Comparison of ENCODE assay signal across 1 cellular context in the genomic region with DNA sequence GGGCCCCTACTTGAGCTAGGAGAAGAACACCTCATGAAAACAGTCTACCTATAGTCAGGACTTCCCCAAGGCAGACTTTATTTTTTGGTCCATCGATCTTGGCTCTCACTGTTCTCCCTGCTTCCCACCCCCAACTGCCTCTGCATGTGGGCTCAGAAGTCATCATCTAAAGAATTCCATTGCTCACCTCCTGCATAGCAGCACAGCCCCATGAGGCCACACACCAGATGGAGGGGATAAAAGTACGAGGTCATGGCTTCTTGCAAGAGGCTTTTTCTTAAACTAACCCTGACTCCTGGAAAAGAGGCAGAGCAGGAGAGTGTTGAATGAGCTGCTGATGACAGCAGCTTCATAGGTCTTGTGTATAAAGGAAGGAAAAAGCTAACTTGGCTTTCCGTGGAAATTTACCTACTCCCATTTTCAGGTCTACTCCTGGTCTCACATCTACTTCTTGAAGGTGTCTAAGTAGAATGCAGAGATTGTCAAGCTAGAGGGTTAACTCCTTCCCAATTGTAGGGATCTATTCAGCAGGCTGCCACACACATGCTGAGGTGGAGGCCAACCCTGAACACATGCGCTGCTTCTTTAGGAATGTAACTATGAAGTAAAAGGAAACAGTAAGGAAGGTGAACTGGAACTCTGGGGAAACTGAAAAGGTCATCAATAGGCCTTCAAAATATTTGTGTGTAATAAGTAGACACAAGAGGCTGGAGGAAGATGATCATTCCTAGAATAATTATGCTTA.
TF ChIP-seq lines count a peak whose summit lies in the region.

No MANE protein-coding gene starts in this region.

TF ChIP-seq in H1, 55 proteins besides CTCF, POLR2A, EP300 and RAD21:
- TF ChIP-seq RNF2 (IDR thresholded peaks at IDR 0.05; ENCODE audit: borderline replicate concordance, low read depth, low read length, missing control alignments, poor library complexity, severe bottlenecking), result no peak
- TF ChIP-seq, protein P1, sequence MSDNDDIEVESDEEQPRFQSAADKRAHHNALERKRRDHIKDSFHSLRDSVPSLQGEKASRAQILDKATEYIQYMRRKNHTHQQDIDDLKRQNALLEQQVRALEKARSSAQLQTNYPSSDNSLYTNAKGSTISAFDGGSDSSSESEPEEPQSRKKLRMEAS (IDR thresholded peaks at IDR 0.05), result 0 out of 2 replicates have a peak, but pooled peaks have one; percentile 12
- TF ChIP-seq SIN3A (conservative IDR thresholded peaks at IDR 0.05 in 1 of 2, IDR thresholded peaks at IDR 0.05 in 1 of 2; ENCODE audit: low read depth in 1 of 2, low read length in 2 of 2), result no peak
- no peak for TF ChIP-seq TAF1 (IDR thresholded peaks at IDR 0.05; ENCODE audit: low read depth, low read length)
- TF ChIP-seq TEAD4 (IDR thresholded peaks at IDR 0.05; ENCODE audit: low read depth, low read length), result peak; percentile 47; the same call in 1 of the 2 replicates
- TF ChIP-seq JUND (IDR thresholded peaks at IDR 0.05; ENCODE audit: low read length), result no peak
